In genomic region chr6:47131773-47132172, GRCh38 we compare ENCODE assay signal across 1 cellular context.
TF ChIP-seq lines count a peak whose summit lies in the region.

No MANE protein-coding gene starts in this region.

TF ChIP-seq in HCT116, 20 proteins besides CTCF, POLR2A, EP300 and RAD21 (continued from another document):
- TF ChIP-seq ZBTB33 (IDR thresholded peaks at IDR 0.05; ENCODE audit: extremely low read depth, insufficient replicate concordance, low read length) (no peak), ZNF274 (IDR thresholded peaks at IDR 0.05; ENCODE audit: low read depth, low read length) (no peak), POLR2AphosphoS5 (IDR thresholded peaks at IDR 0.05; ENCODE audit: low read depth, low read length) (no peak), CEBPB (IDR thresholded peaks at IDR 0.05; ENCODE audit: low read depth) (no peak), EZH2 (IDR thresholded peaks at IDR 0.05) (no peak)
TF ChIP-seq in HCT116: peak in this region for 0.
